Comparison of ENCODE assay signal across 12 cellular contexts in the genomic region with DNA sequence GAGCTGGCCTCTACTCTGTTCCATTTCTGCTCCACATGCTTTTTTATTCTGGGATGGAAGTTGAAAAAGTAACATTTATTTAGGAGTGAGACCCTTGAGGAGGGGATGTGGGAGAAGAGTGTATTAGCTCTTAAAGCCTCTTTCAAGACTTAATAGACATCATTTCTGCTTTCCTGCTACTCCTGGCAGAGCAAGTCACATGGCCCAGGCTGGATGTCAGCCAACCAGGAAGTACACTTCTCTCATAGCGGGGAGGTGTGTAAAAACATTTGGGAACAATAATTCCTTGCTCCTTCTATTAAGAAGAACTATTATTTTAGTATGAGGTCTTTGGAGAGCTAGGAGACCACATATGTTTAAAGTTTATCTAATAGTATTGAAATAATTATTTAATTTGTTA. TPM values are rescaled to one million over a fixed set of nuclear protein-coding genes. Genes with fewer than 3 reads are reported as not detected.
A peak's percentile ranks its signal among the peaks of the same experiment; 100 is the strongest.
DNase-seq lines count a peak whose midpoint lies in the region; ATAC-seq lines count a peak whose summit lies in the region.
"Had no signal": no experiment of that assay in that cellular context is flagged by ENCODE, and none has a peak within 500 bp of the region (broad histone marks: within the 10 kb centered on the region; RNA-seq: fewer than 3 reads in every experiment).

No MANE protein-coding gene starts in this region.

- no peaks in the 10 kb centered on the region for H3K36me3 Mint-ChIP-seq in stimulated activated naive B cell treated with anti-CD40 and anti-IgM and Interleukin-4, amounts not matched to agents 10 μg/mL and 1 μg/mL and 100 μg/mL, for 72 hours
- H3K36me3 Mint-ChIP-seq in activated CD4-positive, alpha-beta memory T cell treated with anti-CD3 and anti-CD28 coated beads, Interleukin-2, amount 10 ng/mL, durations not matched to agents 7 days and 5 days (ENCODE audit: low read depth), result no peaks in the 10 kb centered on the region

- H3K27ac Mint-ChIP-seq in stimulated activated naive B cell treated with anti-CD40 and anti-IgM and Interleukin-4, amounts not matched to agents 10 μg/mL and 1 μg/mL and 100 μg/mL, for 72 hours, result peak overlapping the region; percentile 20
- H3K27ac Mint-ChIP-seq in activated CD4-positive, alpha-beta memory T cell treated with anti-CD3 and anti-CD28 coated beads, Interleukin-2, amount 10 ng/mL, durations not matched to agents 7 days and 5 days, result no peak overlapping the region
- H3K27ac Mint-ChIP-seq: B cell had no signal

- no peak overlapping the region for H3K4me3 Mint-ChIP-seq in stimulated activated naive B cell treated with anti-CD40 and anti-IgM and Interleukin-4, amounts not matched to agents 10 μg/mL and 1 μg/mL and 100 μg/mL, for 72 hours
- no peak overlapping the region for H3K4me3 Mint-ChIP-seq in activated CD4-positive, alpha-beta memory T cell treated with anti-CD3 and anti-CD28 coated beads, Interleukin-2, amount 10 ng/mL, durations not matched to agents 7 days and 5 days
- H3K4me3 Mint-ChIP-seq: B cell had no signal

- no peaks in the 10 kb centered on the region for H3K9me3 Mint-ChIP-seq in stimulated activated naive B cell treated with anti-CD40 and anti-IgM and Interleukin-4, amounts not matched to agents 10 μg/mL and 1 μg/mL and 100 μg/mL, for 72 hours
- no peaks in the 10 kb centered on the region for H3K9me3 Mint-ChIP-seq in activated CD4-positive, alpha-beta memory T cell treated with anti-CD3 and anti-CD28 coated beads, Interleukin-2, amount 10 ng/mL, durations not matched to agents 7 days and 5 days

- H3K27me3 Mint-ChIP-seq in stimulated activated naive B cell treated with anti-CD40 and anti-IgM and Interleukin-4, amounts not matched to agents 10 μg/mL and 1 μg/mL and 100 μg/mL, for 72 hours, result no peaks in the 10 kb centered on the region
- H3K27me3 Mint-ChIP-seq in activated CD4-positive, alpha-beta memory T cell treated with anti-CD3 and anti-CD28 coated beads, Interleukin-2, amount 10 ng/mL, durations not matched to agents 7 days and 5 days, result peaks cover 16% of the 10 kb centered on the region
- H3K27me3 Mint-ChIP-seq: B cell had no signal

- H3K4me1 Mint-ChIP-seq in stimulated activated naive B cell treated with anti-CD40 and anti-IgM and Interleukin-4, amounts not matched to agents 10 μg/mL and 1 μg/mL and 100 μg/mL, for 72 hours, result no peaks in the 10 kb centered on the region
- no peaks in the 10 kb centered on the region for H3K4me1 Mint-ChIP-seq in activated CD4-positive, alpha-beta memory T cell treated with anti-CD3 and anti-CD28 coated beads, Interleukin-2, amount 10 ng/mL, durations not matched to agents 7 days and 5 days
- H3K4me1 Mint-ChIP-seq: B cell had no signal

- no peak for ATAC-seq in stimulated activated naive B cell treated with anti-CD40 and anti-IgM and Interleukin-4, amounts not matched to agents 10 μg/mL and 1 μg/mL and 100 μg/mL, for 72 hours (replicated peaks)
- no peak for ATAC-seq in HG03469 (IDR thresholded peaks at IDR 0.05; ENCODE audit: unreplicated experiment)

- peak; percentile 2 for DNase-seq in NCI-H510A treated with DMSO at 0.1 percent for 48 hours (lab: John Stamatoyannopoulos, UW)
- no peak for DNase-seq in NCI-H510A (lab: John Stamatoyannopoulos, UW)
- peak; percentile 6 for DNase-seq in NCI-H748 treated with DMSO at 0.1 percent for 48 hours (lab: John Stamatoyannopoulos, UW)
- DNase-seq in glomerular visceral epithelial cell (ENCODE audit: extremely low spot score), result peak; percentile 30
- DNase-seq in stimulated activated naive B cell treated with anti-CD40 and anti-IgM and Interleukin-4, amounts not matched to agents 10 μg/mL and 1 μg/mL and 100 μg/mL, for 72 hours, result no peak
- DNase-seq in NCI-H187 (lab: John Stamatoyannopoulos, UW), result no peak
- DNase-seq in activated CD4-positive, alpha-beta memory T cell treated with anti-CD3 and anti-CD28 coated beads, Interleukin-2, amount 10 ng/mL, durations not matched to agents 7 days and 5 days, result no peak
- DNase-seq: activated CD4-positive, alpha-beta T cell treated with anti-CD3 and anti-CD28 coated beads for 4 hours had no signal

- POLR2A ChIA-PET in activated CD4-positive, alpha-beta memory T cell treated with anti-CD3 and anti-CD28 coated beads, Interleukin-2, amount 10 ng/mL, durations not matched to agents 7 days and 5 days (lab: Charles Lee), result no interaction called here

- CTCF ChIA-PET in activated CD4-positive, alpha-beta memory T cell treated with anti-CD3 and anti-CD28 coated beads, Interleukin-2, amount 10 ng/mL, durations not matched to agents 7 days and 5 days (lab: Charles Lee), result no interaction called here

RNA-seq across cellular contexts. Expression of a gene that starts 40.6 kb away (rescaled TPM):
- total RNA-seq in activated CD4-positive, alpha-beta memory T cell treated with anti-CD3 and anti-CD28 coated beads, Interleukin-2, amount 10 ng/mL, durations not matched to agents 7 days and 5 days, result not detected
- total RNA-seq: aorta, B cell, mononuclear cell had no signal

Comparison
In these comparisons a context has a peak if more than half of its experiments do, and no peak if none do; other contexts are left out.
1. DNase-seq: peak in NCI-H510A treated with DMSO at 0.1 percent for 48 hours (single experiment), NCI-H748 treated with DMSO at 0.1 percent for 48 hours (single experiment) and glomerular visceral epithelial cell (single experiment); none in NCI-H510A (single experiment), stimulated activated naive B cell treated with anti-CD40 and anti-IgM and Interleukin-4, amounts not matched to agents 10 μg/mL and 1 μg/mL and 100 μg/mL, for 72 hours (single experiment), NCI-H187 (0 of 2) and activated CD4-positive, alpha-beta memory T cell treated with anti-CD3 and anti-CD28 coated beads, Interleukin-2, amount 10 ng/mL, durations not matched to agents 7 days and 5 days (single experiment).